ENCODE assay signal across 10 cellular contexts in the genomic region with DNA sequence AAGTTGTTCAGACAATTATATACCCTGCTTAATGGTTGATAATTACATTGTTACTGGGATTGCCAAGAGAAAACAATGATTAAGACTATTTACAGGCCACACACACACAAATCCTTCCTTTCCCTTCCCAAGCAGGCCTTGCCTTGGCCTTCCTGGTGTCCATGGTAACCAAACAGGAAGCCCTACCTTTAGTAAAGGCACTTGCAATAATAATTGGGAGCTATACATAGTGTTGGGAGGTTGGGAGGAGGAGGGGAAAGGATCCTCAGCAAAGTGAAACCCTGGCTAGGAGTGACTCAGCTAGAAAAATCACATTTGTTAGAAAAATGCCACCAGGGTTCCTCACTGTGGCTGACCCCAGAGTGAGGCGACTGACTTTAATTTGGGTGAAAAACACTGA.
DNase-seq lines count a peak whose midpoint lies in the region; ATAC-seq and TF ChIP-seq lines count a peak whose summit lies in the region.
"Had no signal": no experiment of that assay in that cellular context is flagged by ENCODE, and none has a peak within 500 bp of the region (broad histone marks: within the 10 kb centered on the region; RNA-seq: fewer than 3 reads in every experiment).

No MANE protein-coding gene starts in this region.

- no peak for TF ChIP-seq RAD21 in neural cell (conservative IDR thresholded peaks at IDR 0.05)

- H3K36me3 ChIP-seq in neural cell (ENCODE audit: insufficient read depth, low read length): no peaks in the 10 kb centered on the region

- H3K27ac Mint-ChIP-seq in chondrocyte (ENCODE audit: unreplicated experiment) (peak overlapping the region; percentile 95), CD14-positive monocyte (no peak overlapping the region)
- H3K27ac Mint-ChIP-seq: activated naive CD8-positive, alpha-beta T cell had no signal

- H3K27me3 Mint-ChIP-seq in chondrocyte (ENCODE audit: low read depth): no peaks in the 10 kb centered on the region
- H3K27me3 Mint-ChIP-seq in CD14-positive monocyte (ENCODE audit: low read depth in 3 of 3): peaks cover 13 to 25% (median 23%) of the 10 kb centered on the region in 3 donors

- no peaks in the 10 kb centered on the region for H3K36me3 Mint-ChIP-seq in chondrocyte (ENCODE audit: low read depth)
- no peaks in the 10 kb centered on the region for H3K36me3 Mint-ChIP-seq in CD14-positive monocyte
- H3K36me3 Mint-ChIP-seq: activated naive CD8-positive, alpha-beta T cell had no signal

- H3K9ac ChIP-seq in neural cell (ENCODE audit: low read length): peak overlapping the region; percentile 11

- H4K20me1 ChIP-seq in neural cell (ENCODE audit: insufficient read depth): no peaks in the 10 kb centered on the region

- no peak for ATAC-seq in GM21423 (IDR thresholded peaks at IDR 0.05; ENCODE audit: unreplicated experiment)
- ATAC-seq: GM12878 had no signal

- no peaks in the 10 kb centered on the region for H3K9me3 Mint-ChIP-seq in chondrocyte (ENCODE audit: low read depth)
- H3K9me3 Mint-ChIP-seq in CD14-positive monocyte: no peaks in the 10 kb centered on the region

- H3K4me2 ChIP-seq in neural cell (ENCODE audit: low read length): peak overlapping the region; percentile 35

- intact Hi-C loops in CD14-positive monocyte (cut with micrococcal nuclease): no loop called here

- peaks cover 55% of the 10 kb centered on the region for H3K4me1 Mint-ChIP-seq in chondrocyte (ENCODE audit: low read depth)
- peaks cover 38% of the 10 kb centered on the region for H3K4me1 Mint-ChIP-seq in CD14-positive monocyte

- no peaks in the 10 kb centered on the region for H3K27me3 ChIP-seq in neural cell (ENCODE audit: insufficient read depth, low read depth, low read length)

- no peaks in the 10 kb centered on the region for H3K9me3 ChIP-seq in neural cell (ENCODE audit: low read length)

- H3K79me2 ChIP-seq in neural cell (replicated peaks; ENCODE audit: insufficient read depth, low read length): no peaks in the 10 kb centered on the region

- peak overlapping the region; percentile 16 for H3K4me3 ChIP-seq in neural cell (ENCODE audit: low read length)
- H3K4me3 ChIP-seq: GM12878 had no signal

- H3F3A ChIP-seq in neural cell (ENCODE audit: insufficient read depth, low read length, poor library complexity, severe bottlenecking): no peaks in the 10 kb centered on the region

- in situ Hi-C loops in G401 (cut with HindIII; ENCODE audit: low sequenced_read_pairs): no loop called here

- DNase-seq in Daoy (ENCODE audit: low read depth) (peak; percentile 83), NCI-H2081 (lab: John Stamatoyannopoulos, UW) (peak; percentile 84 to 92), chondrocyte (ENCODE audit: low spot score) (no peak), CD14-positive monocyte (ENCODE audit: low spot score) (no peak), G401 (ENCODE audit: low spot score) (no peak), GM19238 (ENCODE audit: insufficient read length, low spot score) (no peak)

- H3K9me2 ChIP-seq in neural cell (ENCODE audit: insufficient read depth, low read length): no peaks in the 10 kb centered on the region

- peak overlapping the region; percentile 60 for H3K27ac ChIP-seq in neural cell (ENCODE audit: low read length)

- H3K4me3 Mint-ChIP-seq in chondrocyte (ENCODE audit: unreplicated experiment): no peak overlapping the region
- no peak overlapping the region for H3K4me3 Mint-ChIP-seq in CD14-positive monocyte
- H3K4me3 Mint-ChIP-seq: activated naive CD8-positive, alpha-beta T cell had no signal

- TF ChIP-seq EP300 in neural cell (conservative IDR thresholded peaks at IDR 0.05; ENCODE audit: poor library complexity, severe bottlenecking): no peak

- no peak overlapping the region for H2AFZ ChIP-seq in neural cell (ENCODE audit: low read depth, low read length)

- TF ChIP-seq CTCF in chondrocyte (IDR thresholded peaks at IDR 0.05) (no peak), neural cell (IDR thresholded peaks at IDR 0.05; ENCODE audit: poor library complexity, severe bottlenecking) (no peak), CD14-positive monocyte (IDR thresholded peaks at IDR 0.05) (no peak)

TF ChIP-seq in neural cell, 6 proteins besides CTCF, POLR2A, EP300 and RAD21:
- TF ChIP-seq SMC3 (conservative IDR thresholded peaks at IDR 0.05; ENCODE audit: poor library complexity) (peak; percentile 17), REST (IDR thresholded peaks at IDR 0.05; ENCODE audit: borderline replicate concordance) (no peak)
TF ChIP-seq in neural cell: peak in this region for 1.

Comparison
In these comparisons a context has a peak if more than half of its experiments do, and no peak if none do; other contexts are left out.
1. DNase-seq: peak in Daoy (single experiment) and NCI-H2081 (2 of 2); none in chondrocyte (single experiment), CD14-positive monocyte (single experiment), G401 (single experiment) and GM19238 (single experiment).